In the genomic region with DNA sequence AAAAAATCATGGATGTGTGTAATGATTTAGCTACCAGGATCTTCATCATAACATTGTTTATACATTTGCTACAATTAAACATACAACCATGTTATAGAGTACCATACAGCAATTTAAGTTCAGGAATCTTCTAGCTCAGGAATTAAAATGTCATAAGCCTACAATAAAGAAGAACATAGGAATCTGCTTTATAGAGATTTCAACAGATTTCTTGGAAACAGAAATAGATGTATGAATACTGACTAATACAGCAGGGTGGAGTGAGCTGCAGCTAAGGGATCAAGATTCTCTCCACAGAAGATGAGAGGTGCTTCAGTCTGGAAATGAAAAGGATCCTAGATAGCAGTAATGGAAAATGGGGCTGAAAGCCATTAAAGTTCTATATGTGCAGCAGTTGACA, we compare ENCODE assay signal across 16 cellular contexts.
DNase-seq lines count a peak whose midpoint lies in the region; TF ChIP-seq lines count a peak whose summit lies in the region.
"Had no signal": no experiment of that assay in that cellular context is flagged by ENCODE, and none has a peak within 500 bp of the region (broad histone marks: within the 10 kb centered on the region; RNA-seq: fewer than 3 reads in every experiment).

No MANE protein-coding gene starts in this region.

- no peak for TF ChIP-seq POLR2A in sigmoid colon (IDR thresholded peaks at IDR 0.05)
- no peak for TF ChIP-seq POLR2A in tibial nerve (IDR thresholded peaks at IDR 0.05)

- TF ChIP-seq EP300 in SK-N-SH (IDR thresholded peaks at IDR 0.05; ENCODE audit: borderline replicate concordance in 1 of 2, low read depth in 1 of 2, low read length in 1 of 2) (no peak), sigmoid colon (IDR thresholded peaks at IDR 0.05) (no peak), tibial nerve (IDR thresholded peaks at IDR 0.05) (no peak)

- CTCF ChIA-PET in SK-N-SH (lab: Yijun Ruan, JAX), result interaction anchor here (0.8 to 1.9 kb wide), 3 partner anchors 9 to 175 kb away, joined by 3 to 12 read pairs (median 5); no protein-coding TSS in a partner anchor

- H3K4me1 ChIP-seq in SK-N-SH (ENCODE audit: control insufficient read depth in 1 of 2, insufficient read depth in 2 of 2, low read depth in 1 of 2, low read length in 1 of 2) (peaks cover 0 to 20% of the 10 kb centered on the region in 2 experiments; a peak in 3 of 4 replicates), sigmoid colon (peaks cover 0 to 17% (median 5%) of the 10 kb centered on the region in 4 donors), tibial nerve (peaks cover 0 to 22% (median 0%) of the 10 kb centered on the region in 4 donors)

- H3F3A ChIP-seq in SK-N-SH (replicated peaks; ENCODE audit: insufficient read depth), result peaks cover 34% of the 10 kb centered on the region

- no peaks in the 10 kb centered on the region for H3K27me3 ChIP-seq in SK-N-SH (ENCODE audit: insufficient read depth)
- H3K27me3 ChIP-seq in sigmoid colon, result no peaks in the 10 kb centered on the region
- H3K27me3 ChIP-seq in tibial nerve, result no peaks in the 10 kb centered on the region
- H3K27me3 ChIP-seq: BLaER1 treated with 17β-estradiol and CSF1 and Interleukin-3, amounts not matched to agents 10 nM and 100 nM; neutrophil had no signal

- peak overlapping the region; percentile 69 for H3K9ac ChIP-seq in SK-N-SH
- H3K9ac ChIP-seq: BLaER1 treated with 17β-estradiol and CSF1 and Interleukin-3, amounts not matched to agents 10 nM and 100 nM had no signal

- H3K9me2 ChIP-seq in SK-N-SH, result no peaks in the 10 kb centered on the region

- no peaks in the 10 kb centered on the region for H4K20me1 ChIP-seq in SK-N-SH (ENCODE audit: insufficient read depth)
- H4K20me1 ChIP-seq: BLaER1 treated with 17β-estradiol and CSF1 and Interleukin-3, amounts not matched to agents 10 nM and 100 nM had no signal

- peak; percentile 23 for DNase-seq in GM04503 (ENCODE audit: low read depth)
- no peak for DNase-seq in SK-N-SH
- peak; percentile 32 for DNase-seq in fibroblast of gingiva (ENCODE audit: low read depth)
- no peak for DNase-seq in sigmoid colon
- no peak for DNase-seq in tibial nerve (ENCODE audit: low spot score in 2 of 2)
- no peak for DNase-seq in NCI-H1048 (lab: John Stamatoyannopoulos, UW)
- DNase-seq in effector CD4-positive, alpha-beta T cell, result no peak
- DNase-seq in NCI-H2081 (lab: John Stamatoyannopoulos, UW), result no peak
- DNase-seq: activated CD8-positive, alpha-beta memory T cell treated with anti-CD3 and anti-CD28 coated beads, Interleukin-2, amount 50 U/mL, for 48 hours; activated naive CD4-positive, alpha-beta T cell treated with anti-CD3 and anti-CD28 coated beads, Interleukin-2, amount 50 U/mL, for 16 hours; cerebellar nuclear complex; NCI-H1417 had no signal

- H3K4me2 ChIP-seq in SK-N-SH, result peak overlapping the region; percentile 75

- no peak for TF ChIP-seq RAD21 in SK-N-SH (IDR thresholded peaks at IDR 0.05; ENCODE audit: low read length)

- POLR2A ChIA-PET in SK-N-SH (lab: Yijun Ruan, JAX), result no interaction called here

- peaks cover 0 to 14% of the 10 kb centered on the region in 2 experiments for H3K36me3 ChIP-seq in SK-N-SH (replicated peaks in 1 of 2; ENCODE audit: control insufficient read depth in 1 of 2, insufficient read depth in 2 of 2, low read length in 1 of 2)
- no peaks in the 10 kb centered on the region for H3K36me3 ChIP-seq in sigmoid colon
- H3K36me3 ChIP-seq in tibial nerve, result no peaks in the 10 kb centered on the region
- H3K36me3 ChIP-seq: HAP-1, neutrophil had no signal

- TF ChIP-seq CTCF in SK-N-SH (IDR thresholded peaks at IDR 0.05), result no peak
- TF ChIP-seq CTCF in sigmoid colon (IDR thresholded peaks at IDR 0.05), result no peak
- TF ChIP-seq CTCF in tibial nerve (IDR thresholded peaks at IDR 0.05), result no peak

- H3K4me3 ChIP-seq in SK-N-SH (ENCODE audit: low read depth in 2 of 2, low read length in 1 of 2) (peak overlapping the region in 1 of 2 experiments; percentile 33; a peak in 3 of 4 replicates), sigmoid colon (no peak overlapping the region), tibial nerve (no peak overlapping the region)
- H3K4me3 ChIP-seq: BLaER1 treated with 17β-estradiol and CSF1 and Interleukin-3, amounts not matched to agents 10 nM and 100 nM; HAP-1; K562 had no signal

- peaks cover 14% of the 10 kb centered on the region; the same call in 1 of the 2 replicates for H3K79me2 ChIP-seq in SK-N-SH (ENCODE audit: insufficient read depth)

- peak overlapping the region; percentile 70 to 95; a peak in 3 of 4 replicates for H3K27ac ChIP-seq in SK-N-SH (ENCODE audit: low read depth in 2 of 2, low read length in 1 of 2)
- H3K27ac ChIP-seq in sigmoid colon, result peak overlapping the region in 3 of 4 donors; percentile 29 to 43 (median 39)
- H3K27ac ChIP-seq in tibial nerve, result peak overlapping the region in 1 of 4 donors; percentile 45
- H3K27ac ChIP-seq: BLaER1 treated with 17β-estradiol and CSF1 and Interleukin-3, amounts not matched to agents 10 nM and 100 nM; neutrophil had no signal

- intact Hi-C loops in sigmoid colon (cut with DNase I), result no loop called here

- H3K9me3 ChIP-seq in SK-N-SH (peaks cover 6% of the 10 kb centered on the region; the same call in 1 of the 2 replicates), sigmoid colon (no peaks in the 10 kb centered on the region), tibial nerve (peaks cover 0 to 8% (median 0%) of the 10 kb centered on the region in 4 donors)
- H3K9me3 ChIP-seq: HAP-1, neutrophil had no signal

- H2AFZ ChIP-seq in SK-N-SH (ENCODE audit: low read depth), result peak overlapping the region; percentile 45

TF ChIP-seq in SK-N-SH, 30 proteins besides CTCF, POLR2A, EP300 and RAD21:
- TF ChIP-seq NRF1 (IDR thresholded peaks at IDR 0.05; ENCODE audit: low read depth, low read length) (no peak), FOSL2 (IDR thresholded peaks at IDR 0.05; ENCODE audit: borderline replicate concordance, low read depth) (0 out of 2 replicates have a peak, but pooled peaks have one; percentile 7), RXRA (IDR thresholded peaks at IDR 0.05; ENCODE audit: borderline replicate concordance, low read depth) (no peak), EZH2phosphoT487 (IDR thresholded peaks at IDR 0.05; ENCODE audit: borderline replicate concordance, low read depth) (no peak), FOXM1 (IDR thresholded peaks at IDR 0.05; ENCODE audit: low read depth) (no peak), TAF1 (IDR thresholded peaks at IDR 0.05; ENCODE audit: borderline replicate concordance, low read depth, low read length) (no peak), GABPA (IDR thresholded peaks at IDR 0.05; ENCODE audit: low read depth) (no peak), YY1 (IDR thresholded peaks at IDR 0.05; ENCODE audit: low read depth) (0 out of 2 replicates have a peak, but pooled peaks have one; percentile 16), GATA2 (CRISPR knock-in tag; IDR thresholded peaks at IDR 0.05) (no peak), RFX5 (IDR thresholded peaks at IDR 0.05; ENCODE audit: low read length) (no peak)
- TF ChIP-seq, protein P1, sequence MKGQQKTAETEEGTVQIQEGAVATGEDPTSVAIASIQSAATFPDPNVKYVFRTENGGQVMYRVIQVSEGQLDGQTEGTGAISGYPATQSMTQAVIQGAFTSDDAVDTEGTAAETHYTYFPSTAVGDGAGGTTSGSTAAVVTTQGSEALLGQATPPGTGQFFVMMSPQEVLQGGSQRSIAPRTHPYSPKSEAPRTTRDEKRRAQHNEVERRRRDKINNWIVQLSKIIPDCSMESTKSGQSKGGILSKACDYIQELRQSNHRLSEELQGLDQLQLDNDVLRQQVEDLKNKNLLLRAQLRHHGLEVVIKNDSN (IDR thresholded peaks at IDR 0.05; ENCODE audit: borderline replicate concordance, low read depth), result no peak
- TF ChIP-seq, protein P2, sequence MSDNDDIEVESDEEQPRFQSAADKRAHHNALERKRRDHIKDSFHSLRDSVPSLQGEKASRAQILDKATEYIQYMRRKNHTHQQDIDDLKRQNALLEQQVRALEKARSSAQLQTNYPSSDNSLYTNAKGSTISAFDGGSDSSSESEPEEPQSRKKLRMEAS (IDR thresholded peaks at IDR 0.05; ENCODE audit: low read depth), result no peak

Comparison
In these comparisons a context has a peak if more than half of its experiments do, and no peak if none do; other contexts are left out.
1. DNase-seq: peak in GM04503 (single experiment) and fibroblast of gingiva (single experiment); none in SK-N-SH (single experiment), sigmoid colon (single experiment), tibial nerve (0 of 2), NCI-H1048 (single experiment), effector CD4-positive, alpha-beta T cell (single experiment) and NCI-H2081 (0 of 2).